Comparison of ENCODE assay signal across 8 cellular contexts in genomic region chr12:112125250-112125999, GRCh38. TPM values are rescaled to one million over a fixed set of nuclear protein-coding genes. Genes with fewer than 3 reads are reported as not detected.
DNase-seq lines count a peak whose midpoint lies in the region; ATAC-seq, FAIRE-seq and TF ChIP-seq lines count a peak whose summit lies in the region.

TRAFD1 (plus strand) TSS chr12:112125560; CDS start chr12:112130523, 4,963 bp downstream.

- H3K9me3 ChIP-seq in body of pancreas: no peaks in the 10 kb centered on the region

- peak; percentile 93 for ATAC-seq in GM18520 (IDR thresholded peaks at IDR 0.05; ENCODE audit: unreplicated experiment)
- peak; percentile 97 for ATAC-seq in HG03064 (IDR thresholded peaks at IDR 0.05; ENCODE audit: low read depth, unreplicated experiment)
- peak; percentile 99 for ATAC-seq in body of pancreas
- ATAC-seq in sciatic nerve: peak; percentile 100

- TF ChIP-seq CTCF in 22Rv1 (IDR thresholded peaks at IDR 0.05): no peak
- no peak for TF ChIP-seq CTCF in body of pancreas (IDR thresholded peaks at IDR 0.05)

- intact Hi-C loops in body of pancreas (cut with DNase I) (no loop called here), sciatic nerve (cut with DNase I) (loop anchor here (10.0 kb wide), 1 partner anchor 59 kb away; no protein-coding TSS in a partner anchor)

- FAIRE-seq in TTC549 (lab: Jason Lieb, UNC): peak; percentile 82

- peak within 1 kb of the TSS; percentile 54 to 61 for H3K4me3 ChIP-seq in body of pancreas

- peaks cover 36% of the 10 kb centered on the region for H3K4me1 ChIP-seq in body of pancreas

- peak; percentile 57 to 91 (median 85) for TF ChIP-seq POLR2A in body of pancreas (IDR thresholded peaks at IDR 0.05)

- H3K36me3 ChIP-seq in body of pancreas (replicated peaks in 1 of 2; ENCODE audit: insufficient read depth in 1 of 2, low read depth in 2 of 2): no peaks in the 10 kb centered on the region

- 0% methylated on average over 2 to 56 of the region's 63 CpGs for WGBS in body of pancreas, 2 donors

- no peaks in the 10 kb centered on the region for H3K27me3 ChIP-seq in body of pancreas

- DNase-seq in NCI-H2107 treated with DMSO at 0.1 percent for 48 hours (lab: John Stamatoyannopoulos, UW; ENCODE audit: unreplicated experiment) (peak; percentile 90), body of pancreas (peak; percentile 96 to 98 (median 97)), iPS DF 19.7 (ENCODE audit: low read depth, low spot score) (peak; percentile 84), sciatic nerve (ENCODE audit: low spot score) (peak; percentile 99)

- peak within 1 kb of the TSS; percentile 75 for H3K27ac ChIP-seq in 22Rv1
- H3K27ac ChIP-seq in body of pancreas: peak within 1 kb of the TSS; percentile 43 to 86 (median 70)

RNA-seq across cellular contexts. Expression of gene TRAFD1, which starts in this region (rescaled TPM):
- 10 to 100 TPM; 13.2 to 15.3 TPM for total RNA-seq in body of pancreas
- total RNA-seq in sciatic nerve: 26.5 TPM

Comparison
In these comparisons a context has a peak if more than half of its experiments do, and no peak if none do; other contexts are left out.
1. Peak in every context shown above with its lines: DNase-seq, ATAC-seq, H3K4me3 ChIP-seq and H3K27ac ChIP-seq.